Comparison of ENCODE assay signal across 10 cellular contexts in the genomic region with DNA sequence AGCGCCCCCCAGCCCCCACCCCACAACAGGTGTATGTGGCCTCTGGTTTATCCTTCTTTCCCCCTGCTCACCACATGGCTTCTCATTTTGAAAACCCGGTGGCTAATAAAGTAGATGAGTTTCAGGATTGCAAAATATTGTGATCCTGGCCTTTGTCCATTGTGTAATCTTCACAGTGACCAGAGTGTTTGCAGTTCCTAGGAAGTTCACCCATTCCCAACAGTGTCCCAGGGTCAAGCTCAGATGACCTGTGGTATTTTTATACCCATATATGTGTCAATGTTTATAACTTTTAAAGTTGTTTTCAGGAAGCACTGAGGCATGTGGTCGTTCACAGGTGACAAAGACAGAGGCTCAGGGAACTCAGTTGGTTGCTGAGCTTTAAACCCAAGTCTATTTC.
"Had no signal": no experiment of that assay in that cellular context is flagged by ENCODE, and none has a peak within 500 bp of the region (broad histone marks: within the 10 kb centered on the region; RNA-seq: fewer than 3 reads in every experiment).

No MANE protein-coding gene starts in this region.

- H3K4me3 Mint-ChIP-seq: HFFc6 had no signal

- FAIRE-seq: K562 had no signal

- H3K27ac Mint-ChIP-seq: HFFc6 had no signal

- H3K4me3 ChIP-seq: GM23248, HAP-1, K562 had no signal

- DNase-seq: GM23248, GOT3, H7, HFFc6, IMR-90, KG1 had no signal

- H3K4me1 ChIP-seq: HAP-1 had no signal

- H3K27ac ChIP-seq: GM23248, HL-60 had no signal

- ATAC-seq: HCT116, K562 had no signal

- H3K9ac ChIP-seq: GM23248 had no signal

- H3K9me3 ChIP-seq: HAP-1 had no signal

- H2AFZ ChIP-seq: GM23248 had no signal

- H3K36me3 ChIP-seq: HAP-1 had no signal
